Comparison of ENCODE assay signal across 2 cellular contexts in genomic region chr12:132494294-132495164, GRCh38.
TF ChIP-seq lines count a peak whose summit lies in the region.

No MANE protein-coding gene starts in this region.

TF ChIP-seq in SK-N-SH, 30 proteins besides CTCF, POLR2A, EP300 and RAD21 (continued from another document):
- no peak for TF ChIP-seq IRF3 (IDR thresholded peaks at IDR 0.05; ENCODE audit: low read depth, low read length)

TF ChIP-seq in SK-N-SH treated with all-trans-retinoic acid at 6 μM for 48 hours, 23 proteins besides CTCF, POLR2A, EP300 and RAD21 (continued from another document):
- TF ChIP-seq, protein P1, sequence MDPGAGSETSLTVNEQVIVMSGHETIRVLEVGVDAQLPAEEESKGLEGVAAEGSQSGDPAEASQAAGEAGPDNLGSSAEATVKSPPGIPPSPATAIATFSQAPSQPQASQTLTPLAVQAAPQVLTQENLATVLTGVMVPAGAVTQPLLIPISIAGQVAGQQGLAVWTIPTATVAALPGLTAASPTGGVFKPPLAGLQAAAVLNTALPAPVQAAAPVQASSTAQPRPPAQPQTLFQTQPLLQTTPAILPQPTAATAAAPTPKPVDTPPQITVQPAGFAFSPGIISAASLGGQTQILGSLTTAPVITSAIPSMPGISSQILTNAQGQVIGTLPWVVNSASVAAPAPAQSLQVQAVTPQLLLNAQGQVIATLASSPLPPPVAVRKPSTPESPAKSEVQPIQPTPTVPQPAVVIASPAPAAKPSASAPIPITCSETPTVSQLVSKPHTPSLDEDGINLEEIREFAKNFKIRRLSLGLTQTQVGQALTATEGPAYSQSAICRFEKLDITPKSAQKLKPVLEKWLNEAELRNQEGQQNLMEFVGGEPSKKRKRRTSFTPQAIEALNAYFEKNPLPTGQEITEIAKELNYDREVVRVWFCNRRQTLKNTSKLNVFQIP (CRISPR knock-in tag; IDR thresholded peaks at IDR 0.05; ENCODE audit: borderline replicate concordance, low read depth) = no peak
- TF ChIP-seq TOX (CRISPR knock-in tag; IDR thresholded peaks at IDR 0.05; ENCODE audit: borderline replicate concordance) (no peak), RARB (CRISPR knock-in tag; IDR thresholded peaks at IDR 0.05) (no peak), SNAI2 (CRISPR knock-in tag; IDR thresholded peaks at IDR 0.05) (no peak), ZFP3 (CRISPR knock-in tag; IDR thresholded peaks at IDR 0.05) (no peak), CREB5 (CRISPR knock-in tag; IDR thresholded peaks at IDR 0.05; ENCODE audit: low read depth) (no peak), BACH2 (CRISPR knock-in tag; IDR thresholded peaks at IDR 0.05; ENCODE audit: borderline replicate concordance) (no peak), ESRRG (CRISPR knock-in tag; IDR thresholded peaks at IDR 0.05) (no peak), OSR1 (CRISPR knock-in tag; IDR thresholded peaks at IDR 0.05) (no peak), ZNF8 (CRISPR knock-in tag; IDR thresholded peaks at IDR 0.05) (no peak), TCF4 (CRISPR knock-in tag; IDR thresholded peaks at IDR 0.05; ENCODE audit: borderline replicate concordance) (no peak), ZNF70 (CRISPR knock-in tag; IDR thresholded peaks at IDR 0.05) (no peak), ZFP30 (CRISPR knock-in tag; IDR thresholded peaks at IDR 0.05) (no peak)
TF ChIP-seq in SK-N-SH treated with all-trans-retinoic acid at 6 μM for 48 hours: peak in this region for 0.
